ENCODE assay signal across 21 cellular contexts in genomic region chr10:124173298-124173900, GRCh38.
"Had no signal": no experiment of that assay in that cellular context is flagged by ENCODE, and none has a peak within 500 bp of the region (broad histone marks: within the 10 kb centered on the region; RNA-seq: fewer than 3 reads in every experiment).

No MANE protein-coding gene starts in this region.

- H3K27me3 ChIP-seq: hepatocyte, right lobe of liver, upper lobe of left lung had no signal

- H3K79me2 ChIP-seq: hepatocyte, parathyroid adenoma had no signal

- H3K27ac ChIP-seq: epithelial cell of prostate, hepatocyte, parathyroid adenoma, right lobe of liver, thoracic aorta, upper lobe of left lung, VCaP had no signal

- H3K4me3 ChIP-seq: hepatocyte, right lobe of liver, thoracic aorta, upper lobe of left lung had no signal

- DNase-seq: activated CD4-positive, alpha-beta T cell treated with anti-CD3 and anti-CD28 coated beads, Interleukin-2, amount 50 U/mL, for 4 hours; activated CD4-positive, CD25-positive, alpha-beta regulatory T cell treated with anti-CD3 and anti-CD28 coated beads, Interleukin-2, amount 50 U/mL, for 72 hours; activated naive CD4-positive, alpha-beta T cell; activated naive CD8-positive, alpha-beta T cell treated with anti-CD3 and anti-CD28 coated beads for 36 hours; activated T-cell treated with anti-CD3 and anti-CD28 coated beads, Interleukin-2, amount 50 U/mL, for 1 hour; amniotic stem cell; foreskin fibroblast; small intestine; stimulated activated CD4-positive, alpha-beta T cell treated with anti-CD3 and anti-CD28 coated beads, Interleukin-4, amount 100 ng/mL, for 1 hour; stimulated activated naive B cell treated with anti-CD40 and anti-IgM and Interleukin-4, amounts not matched to agents 10 μg/mL and 1 μg/mL and 100 μg/mL, for 72 hours; SW 1271; T-helper 2 cell had no signal

- H3K9me3 ChIP-seq: right lobe of liver, thoracic aorta, upper lobe of left lung had no signal

- ATAC-seq: activated T-helper 17 cell treated with anti-CD3 and anti-CD28 coated beads, Interleukin-2, amount 50 U/mL, for 72 hours; right lobe of liver; stimulated activated naive B cell treated with anti-CD40 and anti-IgM and Interleukin-4, amounts not matched to agents 10 μg/mL and 1 μg/mL and 100 μg/mL, for 72 hours had no signal

- H3K9ac ChIP-seq: parathyroid adenoma had no signal

- FAIRE-seq: islet of Langerhans, small intestine had no signal

- H2AFZ ChIP-seq: hepatocyte, parathyroid adenoma had no signal

- H3K4me1 ChIP-seq: parathyroid adenoma, right lobe of liver, upper lobe of left lung had no signal

- H3K4me2 ChIP-seq: hepatocyte had no signal

- H3K36me3 ChIP-seq: right lobe of liver, thoracic aorta, upper lobe of left lung had no signal
